8 cellular contexts compared by ENCODE assay signal in the genomic region with DNA sequence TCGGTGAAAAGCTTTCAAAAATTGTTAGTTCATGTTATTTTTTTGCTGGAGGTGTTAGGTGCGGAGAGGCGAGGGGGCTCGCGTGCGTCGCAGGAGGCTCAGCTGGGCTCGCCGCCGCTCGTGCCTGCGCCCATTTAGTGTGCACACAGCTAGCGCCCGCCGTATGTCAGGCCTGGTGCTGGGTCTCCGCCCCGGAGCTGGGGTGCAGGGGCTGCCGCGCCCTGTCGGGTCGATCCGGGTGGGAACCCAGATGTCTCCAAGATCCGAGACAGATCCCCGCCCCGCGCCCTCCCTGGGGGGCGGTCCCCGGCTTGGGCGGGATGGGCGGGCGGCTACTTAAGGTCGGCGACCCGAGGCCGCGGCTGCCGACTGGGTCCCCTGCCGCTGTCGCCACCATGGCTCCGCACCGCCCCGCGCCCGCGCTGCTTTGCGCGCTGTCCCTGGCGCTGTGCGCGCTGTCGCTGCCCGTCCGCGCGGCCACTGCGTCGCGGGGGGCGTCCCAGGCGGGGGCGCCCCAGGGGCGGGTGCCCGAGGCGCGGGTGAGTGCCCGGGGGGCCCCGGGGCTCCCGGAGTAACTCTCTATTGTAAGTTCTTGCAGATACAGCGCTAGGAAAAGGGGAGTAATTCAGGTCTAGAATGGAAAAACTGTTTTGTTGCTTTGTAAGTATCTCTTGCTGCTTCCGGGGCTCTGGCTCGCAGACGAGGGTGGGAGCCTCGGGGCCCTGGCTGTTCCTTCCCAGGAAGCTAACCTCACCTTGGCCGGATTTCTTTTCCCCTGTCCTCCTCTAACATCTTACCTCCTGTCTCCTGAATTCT. TPM values are rescaled to one million over a fixed set of nuclear protein-coding genes. Genes with fewer than 3 reads are reported as not detected.
DNase-seq lines count a peak whose midpoint lies in the region; TF ChIP-seq lines count a peak whose summit lies in the region.

No MANE protein-coding gene starts in this region.

- H3K79me1 ChIP-seq in trophoblast cell (ENCODE audit: low read length): peaks cover 4% of the 10 kb centered on the region

- H3K4me1 ChIP-seq in left ventricle myocardium inferior: peaks cover 98% of the 10 kb centered on the region
- H3K4me1 ChIP-seq in trophoblast cell (ENCODE audit: control insufficient read depth in 1 of 2, insufficient read depth in 2 of 2, low read length in 2 of 2): peaks cover 9 to 13% of the 10 kb centered on the region in 2 experiments

- intact Hi-C loops in left ventricle myocardium inferior (cut with micrococcal nuclease): no loop called here

- H3K9ac ChIP-seq in trophoblast cell (ENCODE audit: low read length): peak overlapping the region; percentile 24

- H3K79me2 ChIP-seq in trophoblast cell (ENCODE audit: control insufficient read depth, insufficient read depth, low read length, poor library complexity): no peaks in the 10 kb centered on the region

- TF ChIP-seq CTCF in GM06990 (IDR thresholded peaks at IDR 0.05; ENCODE audit: insufficient read depth, low read length, poor library complexity, severe bottlenecking): no peak
- TF ChIP-seq CTCF in left ventricle myocardium inferior (IDR thresholded peaks at IDR 0.05; ENCODE audit: borderline replicate concordance): no peak

- H3K4me3 Mint-ChIP-seq in activated naive CD8-positive, alpha-beta T cell treated with anti-CD3 and anti-CD28 coated beads for 36 hours: peak overlapping the region; percentile 74

- peak overlapping the region; percentile 22 for H4K12ac ChIP-seq in trophoblast cell (ENCODE audit: low read depth, low read length)

- peak overlapping the region; percentile 63 for H4K8ac ChIP-seq in trophoblast cell (ENCODE audit: low read depth, low read length)

- H3K4ac ChIP-seq in trophoblast cell (ENCODE audit: low read depth, low read length): peak overlapping the region; percentile 33

- peaks cover 15% of the 10 kb centered on the region for H3K27me3 Mint-ChIP-seq in activated naive CD8-positive, alpha-beta T cell treated with anti-CD3 and anti-CD28 coated beads for 36 hours

- peak overlapping the region; percentile 28 for H4K91ac ChIP-seq in trophoblast cell (ENCODE audit: low read depth, low read length)

- no peaks in the 10 kb centered on the region; the same call in 1 of the 2 replicates for H3K36me3 ChIP-seq in GM06990 (ENCODE audit: control insufficient read depth, insufficient read depth, low read length)
- H3K36me3 ChIP-seq in left ventricle myocardium inferior: peaks cover 31% of the 10 kb centered on the region
- peaks cover 31 to 38% of the 10 kb centered on the region in 2 experiments for H3K36me3 ChIP-seq in trophoblast cell (ENCODE audit: control insufficient read depth in 1 of 2, insufficient read depth in 2 of 2, low read length in 2 of 2)

- H3K27me3 ChIP-seq in GM06990 (replicated peaks; ENCODE audit: control insufficient read depth, insufficient read depth, low read length): 0 out of 2 replicates have a peak, but pooled peaks cover 2% of the 10 kb centered on the region
- H3K27me3 ChIP-seq in left ventricle myocardium inferior (ENCODE audit: low read depth): no peaks in the 10 kb centered on the region
- no peaks in the 10 kb centered on the region for H3K27me3 ChIP-seq in trophoblast cell (ENCODE audit: insufficient read depth, low read length)

- no peaks in the 10 kb centered on the region for H3K36me3 Mint-ChIP-seq in activated naive CD8-positive, alpha-beta T cell treated with anti-CD3 and anti-CD28 coated beads for 36 hours

- H3K27ac ChIP-seq in left ventricle myocardium inferior (replicated peaks): peak overlapping the region; percentile 98
- H3K27ac ChIP-seq in trophoblast cell (ENCODE audit: low read depth, low read length): no peak overlapping the region

- no peak overlapping the region for H2BK5ac ChIP-seq in trophoblast cell (ENCODE audit: low read depth, low read length, poor library complexity)

- WGBS in trophoblast cell (ENCODE audit: extremely low coverage, insufficient coverage, insufficient read length): no CpG with 5 or more reads among the region's 74 CpGs

- H2BK12ac ChIP-seq in trophoblast cell (ENCODE audit: low read length): peak overlapping the region; percentile 8

- peak overlapping the region; percentile 46 for H3K4me3 ChIP-seq in GM06990 (replicated peaks; ENCODE audit: low read depth, low read length)
- peak overlapping the region; percentile 72 for H3K4me3 ChIP-seq in left ventricle myocardium inferior
- peak overlapping the region; percentile 67 for H3K4me3 ChIP-seq in trophoblast cell (ENCODE audit: low read depth, low read length)

- DNase-seq in GM06990 (ENCODE audit: extremely low read depth, insufficient read length) (peak; percentile 25), HuH-7.5 (ENCODE audit: low spot score) (peak; percentile 79), left ventricle myocardium inferior (peak; percentile 93), trophoblast cell (peak in 1 of 2 donors; percentile 15), NCI-H1436 (lab: John Stamatoyannopoulos, UW) (no peak), NCI-H526 treated with DMSO at 0.1 percent for 48 hours (lab: John Stamatoyannopoulos, UW) (no peak), dedifferentiated amniotic fluid mesenchymal stem cell (ENCODE audit: extremely low spot score) (no peak)
- DNase-seq in activated naive CD8-positive, alpha-beta T cell treated with anti-CD3 and anti-CD28 coated beads for 36 hours: peak; percentile 41

- H2AK5ac ChIP-seq in trophoblast cell (ENCODE audit: low read length): no peak overlapping the region

- H3K27ac Mint-ChIP-seq in activated naive CD8-positive, alpha-beta T cell treated with anti-CD3 and anti-CD28 coated beads for 36 hours: no peak overlapping the region

- no peak overlapping the region for H3K18ac ChIP-seq in trophoblast cell (ENCODE audit: low read length)

- no peak overlapping the region for H2AFZ ChIP-seq in trophoblast cell (ENCODE audit: insufficient read depth, low read length, poor library complexity)

- H3K23ac ChIP-seq in trophoblast cell (ENCODE audit: low read length): no peak overlapping the region

- peaks cover 11% of the 10 kb centered on the region for H3K4me1 Mint-ChIP-seq in activated naive CD8-positive, alpha-beta T cell treated with anti-CD3 and anti-CD28 coated beads for 36 hours

- H3K9me3 Mint-ChIP-seq in activated naive CD8-positive, alpha-beta T cell treated with anti-CD3 and anti-CD28 coated beads for 36 hours: no peaks in the 10 kb centered on the region

- no peak overlapping the region for H2BK120ac ChIP-seq in trophoblast cell (ENCODE audit: insufficient read depth, low read length, poor library complexity)

- peak overlapping the region; percentile 91 for H3K4me2 ChIP-seq in trophoblast cell (ENCODE audit: low read length)

- H3K9me3 ChIP-seq in left ventricle myocardium inferior (replicated peaks) (no peaks in the 10 kb centered on the region), trophoblast cell (ENCODE audit: insufficient read depth, low read depth, low read length) (no peaks in the 10 kb centered on the region)

- no peak overlapping the region for H3K14ac ChIP-seq in trophoblast cell (ENCODE audit: low read length)

RNA-seq across cellular contexts. Expression of a gene that starts 31.7 kb away (rescaled TPM):
- total RNA-seq in activated naive CD8-positive, alpha-beta T cell treated with anti-CD3 and anti-CD28 coated beads for 36 hours: 1 to 10 TPM; 1.7 to 1.8 TPM
- total RNA-seq in left ventricle myocardium inferior: 758 TPM
- 103 and 105 TPM in 2 replicates for polyA plus RNA-seq in trophoblast cell (2013)

Comparison
In these comparisons a context has a peak if more than half of its experiments do, and no peak if none do; other contexts are left out.
1. DNase-seq: peak in GM06990 (single experiment), HuH-7.5 (single experiment), activated naive CD8-positive, alpha-beta T cell treated with anti-CD3 and anti-CD28 coated beads for 36 hours (single experiment) and left ventricle myocardium inferior (single experiment); none in NCI-H1436 (single experiment), NCI-H526 treated with DMSO at 0.1 percent for 48 hours (single experiment) and dedifferentiated amniotic fluid mesenchymal stem cell (single experiment).
2. RNA of a gene that starts 31.7 kb away (total RNA-seq): 758 TPM in left ventricle myocardium inferior (single experiment); 1.7 to 1.8 TPM in activated naive CD8-positive, alpha-beta T cell treated with anti-CD3 and anti-CD28 coated beads for 36 hours; every median in the first group is over 100 times any median in the second.
3. Peak in every context shown above with its lines, with median percentiles within 50 percentile points of each other: H3K4me3 ChIP-seq.